Comparison of ENCODE assay signal across 23 cellular contexts in the genomic region with DNA sequence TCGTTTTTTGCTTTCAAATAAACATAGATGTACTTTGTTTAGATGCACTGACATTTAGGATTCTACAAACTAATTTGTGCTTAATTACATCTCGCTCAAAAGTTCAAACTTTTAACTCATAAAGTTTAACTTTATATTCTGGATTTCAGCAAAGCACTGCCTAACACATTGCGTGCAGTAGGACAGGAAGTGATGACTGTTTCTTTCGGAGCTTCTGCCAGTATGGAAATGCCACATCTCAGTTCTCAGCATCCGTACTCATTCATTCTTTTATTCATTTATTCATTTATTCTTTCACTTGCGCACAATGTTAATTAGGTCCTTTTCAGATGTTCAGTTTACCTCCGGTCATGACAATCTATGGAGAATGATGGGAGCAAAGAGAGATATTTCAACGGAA.
DNase-seq lines count a peak whose midpoint lies in the region; ATAC-seq and TF ChIP-seq lines count a peak whose summit lies in the region.
"Had no signal": no experiment of that assay in that cellular context is flagged by ENCODE, and none has a peak within 500 bp of the region (broad histone marks: within the 10 kb centered on the region; RNA-seq: fewer than 3 reads in every experiment).

No MANE protein-coding gene starts in this region.

- H3K4me3 ChIP-seq in adipocyte (ENCODE audit: low read length) (peak overlapping the region; percentile 54), fibroblast of mammary gland (ENCODE audit: control insufficient read depth, low read depth, low read length) (no peak overlapping the region)
- H3K4me3 ChIP-seq: sigmoid colon had no signal

- peaks cover 28% of the 10 kb centered on the region for H3K4me1 ChIP-seq in adipocyte (ENCODE audit: control insufficient read depth, insufficient read depth, low read length)

- no peaks in the 10 kb centered on the region for H3K27me3 ChIP-seq in adipocyte (replicated peaks; ENCODE audit: control insufficient read depth, insufficient read depth, low read length)
- H3K27me3 ChIP-seq: sigmoid colon had no signal

- TF ChIP-seq CTCF in fibroblast of mammary gland (conservative IDR thresholded peaks at IDR 0.05; ENCODE audit: control insufficient read depth, insufficient read depth, low read depth, low read length): no peak

- H3K36me3 ChIP-seq in adipocyte (ENCODE audit: control insufficient read depth, insufficient read depth, low read length, severe bottlenecking): no peaks in the 10 kb centered on the region
- H3K36me3 ChIP-seq: sigmoid colon had no signal

- H3K9ac ChIP-seq in adipocyte (ENCODE audit: low read length): no peak overlapping the region

- ATAC-seq in GM21825 (IDR thresholded peaks at IDR 0.05; ENCODE audit: unreplicated experiment): no peak
- no peak for ATAC-seq in HG03045 (IDR thresholded peaks at IDR 0.05; ENCODE audit: unreplicated experiment)
- no peak for ATAC-seq in GM21529 (IDR thresholded peaks at IDR 0.05; ENCODE audit: unreplicated experiment)
- ATAC-seq: left cardiac atrium; natural killer cell treated with Interleukin-12 subunit alpha and Interleukin-12 subunit beta and Interleukin-15 and Interleukin-18, amount 100 ng/mL, for 72 hours; T-cell had no signal

- peak; percentile 34 for DNase-seq in AG08395 (ENCODE audit: low spot score)
- DNase-seq in M059J (ENCODE audit: low read depth): peak; percentile 53
- no peak for DNase-seq in adipocyte (ENCODE audit: low read depth)
- peak; percentile 42 for DNase-seq in fibroblast of mammary gland (ENCODE audit: low read depth)
- no peak for DNase-seq in activated CD4-positive, alpha-beta T cell treated with anti-CD3 and anti-CD28 coated beads, Interleukin-2, amount 50 U/mL, for 48 hours
- DNase-seq: ACHN; activated CD4-positive, alpha-beta T cell treated with anti-CD3 and anti-CD28 coated beads, Interleukin-2, amount 50 U/mL, for 1 hour; activated CD8-positive, alpha-beta memory T cell treated with anti-CD3 and anti-CD28 coated beads, Interleukin-2, amount 50 U/mL, for 4 hours; CD4-positive, alpha-beta T cell; left cardiac atrium; NCI-H1105 treated with DMSO at 0.1 percent for 48 hours; NCI-H2081; NCI-H510A; posterior cingulate gyrus; SHP77 treated with DMSO at 0.1 percent for 48 hours; sigmoid colon; stimulated activated CD4-positive, alpha-beta T cell treated with anti-CD3 and anti-CD28 coated beads, Interleukin-2, amount 100 ng/mL, for 24 hours; stimulated activated naive CD4-positive, alpha-beta T cell; T-cell had no signal

- H3K9me3 ChIP-seq in adipocyte (ENCODE audit: control insufficient read depth, low read length): no peaks in the 10 kb centered on the region
- H3K9me3 ChIP-seq: sigmoid colon had no signal

Comparison
In these comparisons a context has a peak if more than half of its experiments do, and no peak if none do; other contexts are left out.
1. DNase-seq: peak in AG08395 (single experiment), M059J (single experiment) and fibroblast of mammary gland (single experiment); none in adipocyte (single experiment) and activated CD4-positive, alpha-beta T cell treated with anti-CD3 and anti-CD28 coated beads, Interleukin-2, amount 50 U/mL, for 48 hours (0 of 2).